ENCODE assay signal across 8 cellular contexts in genomic region chr20:44521484-44522481, GRCh38. TPM values are rescaled to one million over a fixed set of nuclear protein-coding genes. Genes with fewer than 3 reads are reported as not detected.
A peak's percentile ranks its signal among the peaks of the same experiment; 100 is the strongest.
DNase-seq lines count a peak whose midpoint lies in the region; ATAC-seq and TF ChIP-seq lines count a peak whose summit lies in the region.

Gene SERINC3, minus strand, starts transcription at chr20:44522070. Its CDS starts 119 bp downstream, at chr20:44521951.

- peak within 1 kb of the TSS; percentile 95 for H3K4me3 ChIP-seq in GM12865 (ENCODE audit: low read depth, low read length)
- H3K4me3 ChIP-seq in ovary, result peak within 1 kb of the TSS; percentile 99
- H3K4me3 ChIP-seq in thyroid gland (replicated peaks in 1 of 3), result peak within 1 kb of the TSS; percentile 71 to 100 (median 96)

- no peaks in the 10 kb centered on the region for H3K36me3 ChIP-seq in ovary
- H3K36me3 ChIP-seq in thyroid gland, result no peaks in the 10 kb centered on the region

- H3K4me1 ChIP-seq in ovary (ENCODE audit: insufficient read depth), result peaks cover 13% of the 10 kb centered on the region
- peaks cover 20 to 38% of the 10 kb centered on the region in 2 donors for H3K4me1 ChIP-seq in thyroid gland

- no peaks in the 10 kb centered on the region for H3K9me3 ChIP-seq in ovary
- no peaks in the 10 kb centered on the region for H3K9me3 ChIP-seq in thyroid gland

- peak; percentile 94 for TF ChIP-seq POLR2A in ovary (IDR thresholded peaks at IDR 0.05)
- peak; percentile 60 to 96 for TF ChIP-seq POLR2A in thyroid gland (IDR thresholded peaks at IDR 0.05)

- DNase-seq in GM12865 (ENCODE audit: low read depth), result peak; percentile 94
- peak; percentile 89 to 96 (median 94) for DNase-seq in NCI-H1417 (lab: John Stamatoyannopoulos, UW)
- DNase-seq in SW 1271 (lab: John Stamatoyannopoulos, UW), result peak; percentile 82 to 91
- DNase-seq in activated naive CD8-positive, alpha-beta T cell treated with anti-CD3 and anti-CD28 coated beads, Interleukin-2, amount 50 U/mL, for 16 hours (ENCODE audit: low read depth, low spot score), result peak; percentile 93
- peak; percentile 92 to 98 (median 96) for DNase-seq in head of caudate nucleus
- DNase-seq in ovary, result peak; percentile 94 to 98 (median 96)
- peak; percentile 96 to 97 for DNase-seq in thyroid gland

- peak within 1 kb of the TSS; percentile 95 to 97 for H3K27ac ChIP-seq in ovary
- peak within 1 kb of the TSS; percentile 91 to 100 (median 100) for H3K27ac ChIP-seq in thyroid gland

- peak; percentile 99 for ATAC-seq in HG02759 (IDR thresholded peaks at IDR 0.05; ENCODE audit: unreplicated experiment)

- WGBS in ovary, 3 donors, result 0 to 1% (median 0%) methylated on average over 46 to 49 of the region's 49 CpGs
- 1% methylated on average over 18 to 22 of the region's 49 CpGs for WGBS in thyroid gland, 2 donors

- intact Hi-C loops in head of caudate nucleus (cut with DNase I), result loop anchor here (5.0 kb wide), 1 partner anchor 91 kb away; no protein-coding TSS in a partner anchor
- intact Hi-C loops in ovary (cut with DNase I), result no loop called here
- intact Hi-C loops in thyroid gland (cut with DNase I), result no loop called here

- no peaks in the 10 kb centered on the region for H3K27me3 ChIP-seq in ovary
- no peaks in the 10 kb centered on the region for H3K27me3 ChIP-seq in thyroid gland

- peak; percentile 62 for TF ChIP-seq EP300 in ovary (IDR thresholded peaks at IDR 0.05)

- TF ChIP-seq CTCF in GM12865 (IDR thresholded peaks at IDR 0.05; ENCODE audit: insufficient read depth, low read depth, low read length, missing control alignments) (no peak), ovary (IDR thresholded peaks at IDR 0.05) (peak in 1 of 3 donors; percentile 18), thyroid gland (IDR thresholded peaks at IDR 0.05) (peak in 4 of 6 experiments; percentile 23 to 48 (median 37))

RNA-seq across cellular contexts. Expression of gene SERINC3, which starts in this region (rescaled TPM):
- total RNA-seq in ovary (100 to 1,000 TPM in 1 of 7 donors, 10 to 100 TPM in 6; 52.1 to 113 (median 90.1) TPM), thyroid gland (100 to 1,000 TPM; 113 to 140 (median 137) TPM)
- polyA plus RNA-seq in ovary, result 100 to 1,000 TPM in 1 of 2 donors, 10 to 100 TPM in 1; 69.4 to 171 TPM

Comparison
In these comparisons a context has a peak if more than half of its experiments do, and no peak if none do; other contexts are left out.
1. Peak in every context shown above with its lines: DNase-seq, ATAC-seq, H3K4me3 ChIP-seq and H3K27ac ChIP-seq.